ENCODE assay signal across 16 cellular contexts in genomic region chr3:196890309-196890708, GRCh38. TPM values are rescaled to one million over a fixed set of nuclear protein-coding genes. Genes with fewer than 3 reads are reported as not detected.
DNase-seq lines count a peak whose midpoint lies in the region; ATAC-seq and TF ChIP-seq lines count a peak whose summit lies in the region.
"Had no signal": no experiment of that assay in that cellular context is flagged by ENCODE, and none has a peak within 500 bp of the region (broad histone marks: within the 10 kb centered on the region; RNA-seq: fewer than 3 reads in every experiment).

No MANE protein-coding gene starts in this region.

- no peak overlapping the region for H3K4me3 Mint-ChIP-seq in natural killer cell
- H3K4me3 Mint-ChIP-seq: GM23338 had no signal

- peak; percentile 3 for DNase-seq in GM04504 (ENCODE audit: low read depth)
- peak; percentile 20 for DNase-seq in OCI-M1 (lab: John Stamatoyannopoulos, UW)
- DNase-seq in erythroblast (lab: John Stamatoyannopoulos, UW) = peak; percentile 10 to 60
- DNase-seq in psoas muscle = no peak
- DNase-seq in natural killer cell = no peak
- no peak for DNase-seq in superior temporal gyrus (ENCODE audit: extremely low spot score)
- DNase-seq: CD8-positive, alpha-beta memory T cell; NCI-H1930; NCI-H2171; NCI-H446 treated with DMSO at 0.1 percent for 48 hours; NCI-H82; SHP77 had no signal

- H3K27ac ChIP-seq in psoas muscle = no peak overlapping the region
- H3K27ac ChIP-seq: BLaER1 had no signal

- ATAC-seq in psoas muscle (peak in 3 of 4 donors; percentile 7 to 27 (median 22)), natural killer cell (no peak), HG02588 (IDR thresholded peaks at IDR 0.05; ENCODE audit: unreplicated experiment) (no peak)
- ATAC-seq: GM23338, HepG2 had no signal

- peaks cover 12 to 20% of the 10 kb centered on the region in 2 donors for H3K4me1 Mint-ChIP-seq in natural killer cell
- H3K4me1 Mint-ChIP-seq: GM23338 had no signal

- whole genome bisulfite sequencing in psoas muscle, 3 donors = 78 to 92% (median 84%) methylated on average over 5 of the region's 5 CpGs

- H3K27me3 ChIP-seq in psoas muscle (ENCODE audit: insufficient read depth in 3 of 3, low read length in 2 of 3) = no peaks in the 10 kb centered on the region
- H3K27me3 ChIP-seq: BLaER1 had no signal

- H3K27me3 Mint-ChIP-seq in natural killer cell (ENCODE audit: low read depth in 2 of 2) = no peaks in the 10 kb centered on the region
- H3K27me3 Mint-ChIP-seq: CD8-positive, alpha-beta memory T cell had no signal

- intact Hi-C loops in psoas muscle (cut with DNase I) = no loop called here
- intact Hi-C loops in natural killer cell (cut with micrococcal nuclease) = no loop called here

- peak overlapping the region in 1 of 2 donors; percentile 16 for H3K27ac Mint-ChIP-seq in natural killer cell
- H3K27ac Mint-ChIP-seq: GM23338 had no signal

- no peaks in the 10 kb centered on the region for H3K9me3 Mint-ChIP-seq in natural killer cell
- H3K9me3 Mint-ChIP-seq: CD8-positive, alpha-beta memory T cell; GM23338 had no signal

- no peak for TF ChIP-seq CTCF in psoas muscle (IDR thresholded peaks at IDR 0.05)
- no peak for TF ChIP-seq CTCF in natural killer cell (IDR thresholded peaks at IDR 0.05)

- H3K4me3 ChIP-seq in psoas muscle = no peak overlapping the region
- H3K4me3 ChIP-seq: BLaER1, GM23338 had no signal

- H3K36me3 Mint-ChIP-seq in natural killer cell = no peaks in the 10 kb centered on the region

- H3K4me1 ChIP-seq in psoas muscle = peaks cover 16% of the 10 kb centered on the region

- no peak for TF ChIP-seq POLR2A in erythroblast (IDR thresholded peaks at IDR 0.05; ENCODE audit: low read length)

- H3K9me3 ChIP-seq in psoas muscle = no peaks in the 10 kb centered on the region
- H3K9me3 ChIP-seq: BLaER1 had no signal

- peaks cover 0 to 19% of the 10 kb centered on the region in 2 donors for H3K36me3 ChIP-seq in psoas muscle (ENCODE audit: insufficient read depth in 1 of 2, low read depth in 1 of 2)

RNA-seq across cellular contexts. Expression of gene SENP5, which starts 22.6 kb away (rescaled TPM):
- 10 to 100 TPM; 15.5 to 30.6 (median 24.9) TPM for total RNA-seq in psoas muscle
- 10 to 100 TPM in 1 of 3 donors, 1 to 10 TPM in 2; 8.1 to 37.7 (median 9.3) TPM for polyA plus RNA-seq in psoas muscle
- 10 to 100 TPM; 77.0 to 98.7 (median 78.0) TPM for total RNA-seq in natural killer cell

RNA-seq across cellular contexts. Expression of gene NCBP2, which starts 52.0 kb away (rescaled TPM):
- total RNA-seq in psoas muscle (10 to 100 TPM; 37.0 to 53.2 (median 48.7) TPM), natural killer cell (10 to 100 TPM; 32.3 to 44.1 (median 37.5) TPM)
- 10 to 100 TPM; 33.1 to 78.5 (median 55.7) TPM for polyA plus RNA-seq in psoas muscle

Comparison
In these comparisons a context has a peak if more than half of its experiments do, and no peak if none do; other contexts are left out.
1. DNase-seq: peak in GM04504 (single experiment), OCI-M1 (single experiment) and erythroblast (2 of 2); none in psoas muscle (0 of 2), natural killer cell (single experiment) and superior temporal gyrus (single experiment).
2. ATAC-seq: peak in psoas muscle (3 of 4); none in natural killer cell (0 of 3) and HG02588 (single experiment).